In the genomic region with DNA sequence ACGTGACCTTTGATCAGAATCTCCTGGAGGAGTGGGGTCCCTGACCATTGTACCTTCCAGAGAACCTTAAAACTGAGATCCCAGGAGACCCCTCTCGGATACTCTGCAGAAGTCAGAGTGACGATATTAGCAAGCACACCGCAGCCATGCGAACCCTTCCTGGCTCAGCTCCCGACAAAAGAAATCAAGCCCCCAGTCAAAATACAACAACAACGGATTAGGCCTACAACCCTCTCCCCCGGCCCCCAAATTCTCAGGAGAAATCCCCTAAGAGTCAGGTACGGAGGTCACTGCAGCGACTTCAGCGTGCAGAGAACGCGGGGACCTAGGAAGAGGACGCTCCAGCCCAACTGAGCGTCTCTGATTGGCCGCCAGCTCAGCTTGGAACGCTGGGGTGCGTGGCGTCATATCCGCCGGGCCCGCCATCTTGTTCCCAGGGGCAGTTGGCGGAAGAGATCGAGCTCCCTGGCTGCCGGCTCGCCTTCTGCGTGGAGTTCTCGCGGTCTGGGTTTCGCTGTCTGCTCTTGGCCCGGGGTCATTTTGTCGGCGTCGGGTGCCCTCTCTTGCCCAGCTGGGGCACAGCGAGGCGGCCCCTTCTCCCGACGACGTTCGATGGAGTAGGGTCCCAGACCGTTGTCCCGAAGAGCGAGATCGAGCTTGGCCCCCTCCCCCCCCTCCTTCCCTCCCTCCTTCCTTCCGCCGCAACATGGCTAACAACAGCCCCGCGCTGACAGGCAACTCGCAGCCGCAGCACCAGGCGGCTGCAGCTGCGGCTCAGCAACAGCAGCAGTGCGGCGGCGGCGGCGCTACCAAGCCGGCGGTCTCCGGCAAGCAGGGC, we compare ENCODE assay signal across 8 cellular contexts. TPM values are rescaled to one million over a fixed set of nuclear protein-coding genes. Genes with fewer than 3 reads are reported as not detected.
A peak's percentile ranks its signal among the peaks of the same experiment; 100 is the strongest.
DNase-seq lines count a peak whose midpoint lies in the region; ATAC-seq, FAIRE-seq and TF ChIP-seq lines count a peak whose summit lies in the region.

A gene with protein sequence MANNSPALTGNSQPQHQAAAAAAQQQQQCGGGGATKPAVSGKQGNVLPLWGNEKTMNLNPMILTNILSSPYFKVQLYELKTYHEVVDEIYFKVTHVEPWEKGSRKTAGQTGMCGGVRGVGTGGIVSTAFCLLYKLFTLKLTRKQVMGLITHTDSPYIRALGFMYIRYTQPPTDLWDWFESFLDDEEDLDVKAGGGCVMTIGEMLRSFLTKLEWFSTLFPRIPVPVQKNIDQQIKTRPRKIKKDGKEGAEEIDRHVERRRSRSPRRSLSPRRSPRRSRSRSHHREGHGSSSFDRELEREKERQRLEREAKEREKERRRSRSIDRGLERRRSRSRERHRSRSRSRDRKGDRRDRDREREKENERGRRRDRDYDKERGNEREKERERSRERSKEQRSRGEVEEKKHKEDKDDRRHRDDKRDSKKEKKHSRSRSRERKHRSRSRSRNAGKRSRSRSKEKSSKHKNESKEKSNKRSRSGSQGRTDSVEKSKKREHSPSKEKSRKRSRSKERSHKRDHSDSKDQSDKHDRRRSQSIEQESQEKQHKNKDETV (plus strand): TSS at position 425 of the 838 bp plus-strand sequence. CDS start 282 bp downstream, at position 707.

- H3K9me3 ChIP-seq in H1 (ENCODE audit: insufficient read depth in 2 of 2, low read depth in 1 of 2, low read length in 1 of 2), result no peaks in the 10 kb centered on the region

- no peak within 1 kb of the TSS; the same call in 1 of the 2 replicates for H2AFZ ChIP-seq in H1 (ENCODE audit: low read length)

- H3K79me1 ChIP-seq in H1 (ENCODE audit: low read depth, low read length) (no peaks in the 10 kb centered on the region; the same call in 1 of the 2 replicates), mesendoderm (ENCODE audit: low read length) (peaks cover 7% of the 10 kb centered on the region)

- WGBS in H1 (ENCODE audit: extremely low coverage in 1 of 2, insufficient coverage in 1 of 2, insufficient read length in 1 of 2, insufficient replicate concordance in 2 of 2, low coverage in 1 of 2, low lambda C conversion rate in 2 of 2, missing lambda C conversion rate in 1 of 2), 2 experiments, result 1% methylated on average over 33 of the region's 60 CpGs; no CpG with 5 or more reads in 1 of the 2 experiments
- no CpG with 5 or more reads among the region's 60 CpGs for WGBS in mesendoderm (ENCODE audit: extremely low coverage, insufficient coverage, low lambda C conversion rate)

- H3K4me1 ChIP-seq in H1 (replicated peaks in 1 of 4; ENCODE audit: control insufficient read depth in 3 of 4, insufficient read depth in 4 of 4, low read length in 3 of 4) (peaks cover 0 to 2% (median 0%) of the 10 kb centered on the region in 4 experiments; a peak in 1 of 7 replicates), mesendoderm (ENCODE audit: control insufficient read depth, low read depth, low read length) (no peaks in the 10 kb centered on the region)

- POLR2A ChIA-PET in H1 (lab: Charles Lee; ENCODE audit: partially characterized antibody), result interaction anchor here (0.6 to 4.2 kb wide), 24 partner anchors 9 to 506 kb away, joined by 3 to 79 read pairs (median 4); a partner anchor contains a TSS

- H3K23me2 ChIP-seq in H1 (ENCODE audit: low read depth, low read length), result peaks cover 4% of the 10 kb centered on the region; the same call in 1 of the 2 replicates

- peak; percentile 96 for ATAC-seq in GM19468 (IDR thresholded peaks at IDR 0.05; ENCODE audit: extremely low read depth, unreplicated experiment)

- H3K14ac ChIP-seq in H1 (ENCODE audit: insufficient read length), result no peak within 1 kb of the TSS

- H3K4ac ChIP-seq in H1 (replicated peaks; ENCODE audit: insufficient read length, low read depth, low read length) (peak within 1 kb of the TSS; percentile 87), mesendoderm (ENCODE audit: low read depth, low read length) (peak within 1 kb of the TSS; percentile 46)

- H3K27me3 ChIP-seq in H1 (replicated peaks in 1 of 4; ENCODE audit: control insufficient read depth in 3 of 4, extremely low read depth in 1 of 4, insufficient read depth in 3 of 4, low read length in 3 of 4), result no peaks in the 10 kb centered on the region; a peak in 1 of 7 replicates
- H3K27me3 ChIP-seq in mesendoderm (ENCODE audit: insufficient read depth, low read length, poor library complexity), result no peaks in the 10 kb centered on the region

- H4K5ac ChIP-seq in H1 (ENCODE audit: insufficient read length, low read depth, low read length) (peak within 1 kb of the TSS; percentile 94), mesendoderm (ENCODE audit: low read length) (no peak within 1 kb of the TSS)

- peak; percentile 97 to 99 for TF ChIP-seq POLR2A in H1 (IDR thresholded peaks at IDR 0.05; ENCODE audit: control extremely low read depth in 1 of 2, low read depth in 2 of 2, low read length in 2 of 2)

- peaks cover 0 to 3% of the 10 kb centered on the region in 2 experiments for H4K20me1 ChIP-seq in H1 (replicated peaks in 1 of 2; ENCODE audit: control insufficient read depth in 1 of 2, insufficient read depth in 2 of 2, low read length in 2 of 2)

- CTCF ChIA-PET in H1 (lab: Charles Lee; ENCODE audit: partially characterized antibody), result interaction anchor here (0.7 to 3.7 kb wide), 12 partner anchors 13 to 1282 kb away, joined by 3 to 20 read pairs (median 3); a partner anchor contains a TSS

- H2BK5ac ChIP-seq in H1 (ENCODE audit: low read depth, low read length) (peak within 1 kb of the TSS; percentile 97), mesendoderm (ENCODE audit: low read length) (peak within 1 kb of the TSS; percentile 92)

- H3K36me3 ChIP-seq in H1 (ENCODE audit: control insufficient read depth in 2 of 4, insufficient read depth in 4 of 4, low read length in 3 of 4) (peaks cover 3 to 19% (median 13%) of the 10 kb centered on the region in 4 experiments; a peak in 6 of 8 replicates), mesendoderm (ENCODE audit: control insufficient read depth, insufficient read depth, low read length) (no peaks in the 10 kb centered on the region)

- H3K23ac ChIP-seq in H1 (ENCODE audit: insufficient read length), result no peak within 1 kb of the TSS
- no peak within 1 kb of the TSS for H3K23ac ChIP-seq in mesendoderm (ENCODE audit: low read length)

- peaks cover 17 to 60% of the 10 kb centered on the region in 2 experiments for H3K79me2 ChIP-seq in H1 (ENCODE audit: control insufficient read depth in 1 of 2, insufficient read depth in 2 of 2, low read length in 2 of 2)
- peaks cover 39% of the 10 kb centered on the region for H3K79me2 ChIP-seq in mesendoderm (ENCODE audit: control insufficient read depth, insufficient read depth, low read length)

- no peak within 1 kb of the TSS for H2BK20ac ChIP-seq in H1 (ENCODE audit: low read length)

- H3K9ac ChIP-seq in H1 (replicated peaks in 1 of 4; ENCODE audit: extremely low read depth in 1 of 4, low read depth in 3 of 4, low read length in 3 of 4), result peak within 1 kb of the TSS; percentile 88 to 97 (median 94)
- H3K9ac ChIP-seq in mesendoderm (ENCODE audit: low read length), result peak within 1 kb of the TSS; percentile 92

- no peak; a peak in 1 of 3 replicates for TF ChIP-seq EP300 in H1 (IDR thresholded peaks at IDR 0.05; ENCODE audit: borderline replicate concordance in 1 of 2, low read depth in 2 of 2, low read length in 2 of 2)

- peak within 1 kb of the TSS; percentile 98 for H3K56ac ChIP-seq in H1 (replicated peaks; ENCODE audit: insufficient read length, low read depth, low read length)
- peak within 1 kb of the TSS; percentile 97 for H3K56ac ChIP-seq in mesendoderm (ENCODE audit: low read length)

- peak within 1 kb of the TSS; percentile 93 for H4K91ac ChIP-seq in H1 (replicated peaks; ENCODE audit: insufficient read length, low read length)

- peak within 1 kb of the TSS; percentile 91 for H3K18ac ChIP-seq in H1 (ENCODE audit: extremely low read depth, low read length)
- H3K18ac ChIP-seq in mesendoderm (ENCODE audit: low read length), result peak within 1 kb of the TSS; percentile 86

- H2BK15ac ChIP-seq in H1 (ENCODE audit: low read length) (0 out of 2 replicates have a peak within 1 kb of the TSS, but pooled peaks have one; percentile 78), mesendoderm (replicated peaks; ENCODE audit: low read depth) (no peak within 1 kb of the TSS)

- peak in 1 of 2 experiments; percentile 13; a peak in 2 of 4 replicates for TF ChIP-seq RAD21 in H1 (IDR thresholded peaks at IDR 0.05 in 1 of 2, conservative IDR thresholded peaks at IDR 0.05 in 1 of 2; ENCODE audit: low read depth in 2 of 2, low read length in 2 of 2)

- no peak for FAIRE-seq in H1 (lab: Jason Lieb, UNC)

- H4K8ac ChIP-seq in H1 (ENCODE audit: extremely low read depth, insufficient read depth, low read length) (peak within 1 kb of the TSS; percentile 100; the same call in 1 of the 2 replicates), mesendoderm (ENCODE audit: low read depth, low read length) (peak within 1 kb of the TSS; percentile 65)

- H2BK120ac ChIP-seq in H1 (replicated peaks; ENCODE audit: low read depth, low read length) (peak within 1 kb of the TSS; percentile 77), mesendoderm (ENCODE audit: low read depth, low read length) (no peak within 1 kb of the TSS)

- H3K4me2 ChIP-seq in H1 (ENCODE audit: insufficient read depth in 1 of 2, low read depth in 2 of 2, low read length in 2 of 2), result peak within 1 kb of the TSS; percentile 68 to 87
- peak within 1 kb of the TSS; percentile 53 for H3K4me2 ChIP-seq in mesendoderm (ENCODE audit: low read length)

- H3K27ac ChIP-seq in H1 (ENCODE audit: low read depth, low read length), result peak within 1 kb of the TSS; percentile 96
- peak within 1 kb of the TSS; percentile 96 for H3K27ac ChIP-seq in mesendoderm (ENCODE audit: low read depth, low read length)

- DNase-seq in CMK (ENCODE audit: low read depth) (peak; percentile 80), HS-5 (ENCODE audit: low read depth) (peak; percentile 67), NOMO-1 treated with DMSO at 0.1 percent for 48 hours (lab: John Stamatoyannopoulos, UW; ENCODE audit: unreplicated experiment) (peak; percentile 91), H1 (ENCODE audit: low read depth in 1 of 2, low spot score in 2 of 2) (peak; percentile 78 to 91), mesendoderm (peak; percentile 97)
- peak; percentile 79 to 84 (median 83) for DNase-seq in activated CD8-positive, alpha-beta memory T cell treated with anti-CD3 and anti-CD28 coated beads for 48 hours (ENCODE audit: low read depth in 2 of 3, low spot score in 2 of 3)
- peak; percentile 86 for DNase-seq in stimulated activated CD8-positive, alpha-beta memory T cell treated with anti-CD3 and anti-CD28 coated beads, Interleukin-15, amount 100 ng/mL, for 1 hour (ENCODE audit: low read depth)

- TF ChIP-seq CTCF in H1 (IDR thresholded peaks at IDR 0.05; ENCODE audit: control extremely low read depth in 1 of 3, insufficient read depth in 1 of 3, low read depth in 1 of 3, low read length in 3 of 3), result no peak

- H2AK5ac ChIP-seq in H1 (ENCODE audit: low read depth, low read length) (no peak within 1 kb of the TSS; the same call in 1 of the 2 replicates), mesendoderm (ENCODE audit: low read length) (peak within 1 kb of the TSS; percentile 37)

- H3K4me3 ChIP-seq in H1 (ENCODE audit: extremely low read depth in 1 of 4, insufficient read depth in 2 of 4, low read depth in 3 of 4, low read length in 4 of 4), result peak within 1 kb of the TSS; percentile 72 to 99 (median 96)
- H3K4me3 ChIP-seq in mesendoderm (ENCODE audit: low read length), result peak within 1 kb of the TSS; percentile 91

- peak within 1 kb of the TSS; percentile 88 for H2BK12ac ChIP-seq in H1 (ENCODE audit: low read depth, low read length)

RNA-seq across cellular contexts. Expression of the gene that starts here (rescaled TPM):
- 46.4 and 50.6 TPM in 2 replicates for total RNA-seq in H1 (2021; fragmentation: NEBNext Ultra II Directional; extraction: Animal tissue kit (Norgen Biotek cat#: 25700))
- polyA plus RNA-seq in H1 (2011; rRNA removed), result 16.6 and 16.8 TPM in 2 replicates
- 33.8 TPM for polyA plus RNA-seq in H1 (2011; cell fraction: cytosol; rRNA removed)
- polyA plus RNA-seq in H1 (2011; cell fraction: nucleus; rRNA removed), result 38.9 TPM
- 30.7 to 51.5 TPM (median 35.5 TPM) in 4 replicates for polyA plus RNA-seq in H1 (2012, experiment 1 of 2)
- 3.5 TPM for polyA plus RNA-seq in H1 (2012, experiment 2 of 2)
- 62.9 TPM for polyA plus RNA-seq in H1 (2013, experiment 1 of 2)
- 61.9 TPM for polyA plus RNA-seq in H1 (2013, experiment 2 of 2)
- polyA minus RNA-seq in H1 (2011; rRNA and poly(A)+ RNA removed), result 21.2 and 23.5 TPM in 2 replicates
- 18.3 TPM for polyA minus RNA-seq in H1 (2011; cell fraction: cytosol; rRNA and poly(A)+ RNA removed)
- polyA minus RNA-seq in H1 (2011; cell fraction: nucleus; rRNA and poly(A)+ RNA removed), result 96.2 TPM
- 52.6 TPM for polyA plus RNA-seq in mesendoderm (2013, experiment 1 of 2)
- 55.4 TPM for polyA plus RNA-seq in mesendoderm (2013, experiment 2 of 2)

Comparison
In these comparisons a context has a peak if more than half of its experiments do, and no peak if none do; other contexts are left out.
1. Peak in every context shown above with its lines: DNase-seq, ATAC-seq, H3K4me3 ChIP-seq and H3K27ac ChIP-seq.